In the genomic region with DNA sequence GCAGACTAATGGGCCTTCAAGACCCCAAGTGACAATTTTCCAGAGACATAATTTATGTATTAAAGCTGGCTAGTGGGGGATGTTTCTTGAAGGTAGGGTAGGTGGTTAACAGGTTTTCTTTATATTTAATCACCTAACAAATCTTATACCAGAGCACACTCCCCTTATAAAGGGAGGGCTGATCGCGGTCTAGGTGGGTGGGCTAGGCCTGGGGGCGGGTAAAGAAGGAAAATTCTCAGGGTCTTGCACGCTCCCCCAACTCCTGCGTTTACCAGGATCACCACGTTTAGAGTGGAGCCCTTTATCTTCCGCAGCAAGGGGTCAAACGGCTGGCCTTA, we compare ENCODE assay signal across 2 cellular contexts.
A peak's percentile ranks its signal among the peaks of the same experiment; 100 is the strongest.
TF ChIP-seq lines count a peak whose summit lies in the region.

No MANE protein-coding gene starts in this region.

TF ChIP-seq in K562, 482 proteins besides CTCF, POLR2A, EP300 and RAD21:
- TF ChIP-seq ZNF217 (CRISPR knock-in tag; IDR thresholded peaks at IDR 0.05) (no peak), U2AF1 (optimal IDR thresholded peaks at IDR 0.05; ENCODE audit: low read depth, low read length) (no peak), RBFOX2 (IDR thresholded peaks at IDR 0.05; ENCODE audit: low read depth, low read length) (0 out of 2 replicates have a peak, but pooled peaks have one; percentile 24)

TF ChIP-seq in HEK293T, 16 proteins besides CTCF, POLR2A, EP300 and RAD21:
- TF ChIP-seq ELF4 (IDR thresholded peaks at IDR 0.05) (no peak), BHLHE40 (IDR thresholded peaks at IDR 0.05; ENCODE audit: borderline replicate concordance) (no peak)
